In the genomic region with DNA sequence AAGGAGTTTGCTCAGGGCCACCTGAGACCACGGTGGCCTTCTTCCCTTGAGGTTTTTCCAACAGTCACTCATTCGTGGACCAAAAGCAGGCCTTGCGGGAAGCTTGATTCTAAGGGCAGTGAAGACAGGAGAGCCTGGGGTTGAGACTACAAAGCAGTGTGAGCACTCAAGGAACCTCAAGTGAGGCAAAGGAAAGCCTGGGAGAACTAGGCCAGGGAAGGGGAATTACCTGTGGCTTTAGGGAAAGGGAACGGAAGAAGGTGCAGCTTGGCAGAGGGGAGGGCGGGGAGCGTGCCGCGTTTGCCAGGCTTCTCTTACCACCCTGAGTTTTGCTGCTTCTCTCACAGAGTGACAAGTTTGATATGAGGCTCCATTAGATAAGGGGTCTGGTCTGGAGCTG, we compare ENCODE assay signal across 15 cellular contexts.
DNase-seq lines count a peak whose midpoint lies in the region; ATAC-seq and TF ChIP-seq lines count a peak whose summit lies in the region.
"Had no signal": no experiment of that assay in that cellular context is flagged by ENCODE, and none has a peak within 500 bp of the region (broad histone marks: within the 10 kb centered on the region; RNA-seq: fewer than 3 reads in every experiment).

No MANE protein-coding gene starts in this region.

- H3K27me3 Mint-ChIP-seq in activated CD8-positive, alpha-beta T cell treated with anti-CD3 and anti-CD28 coated beads for 36 hours, result no peaks in the 10 kb centered on the region
- H3K27me3 Mint-ChIP-seq in activated CD8-positive, alpha-beta T cell treated with anti-CD3 and anti-CD28 coated beads, Interleukin-2, amount 10 ng/mL, durations not matched to agents 7 days and 5 days (ENCODE audit: low read depth), result no peaks in the 10 kb centered on the region
- H3K27me3 Mint-ChIP-seq in WTC11 (ENCODE audit: low read depth) (no peaks in the 10 kb centered on the region), mesothelial cell of epicardium (ENCODE audit: low read depth) (no peaks in the 10 kb centered on the region)
- H3K27me3 Mint-ChIP-seq in stimulated activated naive B cell treated with anti-CD40 and anti-IgM and Interleukin-4, amounts not matched to agents 10 μg/mL and 1 μg/mL and 100 μg/mL, for 72 hours, result no peaks in the 10 kb centered on the region

- no peak for ATAC-seq in activated CD8-positive, alpha-beta T cell treated with anti-CD3 and anti-CD28 coated beads for 36 hours
- no peak for ATAC-seq in activated CD8-positive, alpha-beta T cell treated with anti-CD3 and anti-CD28 coated beads, Interleukin-2, amount 10 ng/mL, durations not matched to agents 7 days and 5 days
- ATAC-seq in WTC11 (no peak), GM18861 (IDR thresholded peaks at IDR 0.05; ENCODE audit: unreplicated experiment) (no peak)
- ATAC-seq in stimulated activated naive B cell treated with anti-CD40 and anti-IgM and Interleukin-4, amounts not matched to agents 10 μg/mL and 1 μg/mL and 100 μg/mL, for 72 hours (replicated peaks), result no peak
- ATAC-seq: HepG2 had no signal

- no peak for TF ChIP-seq CTCF in activated CD8-positive, alpha-beta T cell treated with anti-CD3 and anti-CD28 coated beads for 36 hours (IDR thresholded peaks at IDR 0.05)
- TF ChIP-seq CTCF in WTC11 (IDR thresholded peaks at IDR 0.05) (no peak), mesothelial cell of epicardium (IDR thresholded peaks at IDR 0.05; ENCODE audit: unreplicated experiment) (no peak)

- CTCF ChIA-PET in activated CD8-positive, alpha-beta T cell treated with anti-CD3 and anti-CD28 coated beads for 36 hours (lab: Charles Lee), result no interaction called here
- CTCF ChIA-PET in activated CD8-positive, alpha-beta T cell treated with anti-CD3 and anti-CD28 coated beads, Interleukin-2, amount 10 ng/mL, durations not matched to agents 7 days and 5 days (lab: Charles Lee), result no interaction called here
- CTCF ChIA-PET in WTC11 (lab: Charles Lee), result interaction anchor here (0.7 kb wide), 1 partner anchor 132 kb away, joined by 3 read pairs; no protein-coding TSS in a partner anchor

- H3K27ac Mint-ChIP-seq in activated CD8-positive, alpha-beta T cell treated with anti-CD3 and anti-CD28 coated beads for 36 hours, result peak overlapping the region; percentile 55
- no peak overlapping the region for H3K27ac Mint-ChIP-seq in activated CD8-positive, alpha-beta T cell treated with anti-CD3 and anti-CD28 coated beads, Interleukin-2, amount 10 ng/mL, durations not matched to agents 7 days and 5 days
- H3K27ac Mint-ChIP-seq in WTC11 (0 out of 2 replicates have a peak overlapping the region, but pooled peaks have one; percentile 42), mesothelial cell of epicardium (peak overlapping the region; percentile 87)
- peak overlapping the region; percentile 86 for H3K27ac Mint-ChIP-seq in stimulated activated naive B cell treated with anti-CD40 and anti-IgM and Interleukin-4, amounts not matched to agents 10 μg/mL and 1 μg/mL and 100 μg/mL, for 72 hours
- H3K27ac Mint-ChIP-seq: HFFc6 had no signal

- H3K4me1 Mint-ChIP-seq in activated CD8-positive, alpha-beta T cell treated with anti-CD3 and anti-CD28 coated beads for 36 hours (ENCODE audit: low read depth), result peaks cover 56% of the 10 kb centered on the region
- peaks cover 32% of the 10 kb centered on the region for H3K4me1 Mint-ChIP-seq in activated CD8-positive, alpha-beta T cell treated with anti-CD3 and anti-CD28 coated beads, Interleukin-2, amount 10 ng/mL, durations not matched to agents 7 days and 5 days (ENCODE audit: low read depth)
- H3K4me1 Mint-ChIP-seq in WTC11 (peaks cover 17% of the 10 kb centered on the region), mesothelial cell of epicardium (peaks cover 47% of the 10 kb centered on the region)
- peaks cover 11 to 20% of the 10 kb centered on the region in 2 donors for H3K4me1 Mint-ChIP-seq in stimulated activated naive B cell treated with anti-CD40 and anti-IgM and Interleukin-4, amounts not matched to agents 10 μg/mL and 1 μg/mL and 100 μg/mL, for 72 hours

- POLR2A ChIA-PET in activated CD8-positive, alpha-beta T cell treated with anti-CD3 and anti-CD28 coated beads for 36 hours (lab: Charles Lee), result interaction anchor here (0.6 to 2.7 kb wide), 5 partner anchors 23 to 124 kb away, joined by 3 to 10 read pairs (median 4); no protein-coding TSS in a partner anchor
- POLR2A ChIA-PET in activated CD8-positive, alpha-beta T cell treated with anti-CD3 and anti-CD28 coated beads, Interleukin-2, amount 10 ng/mL, durations not matched to agents 7 days and 5 days (lab: Charles Lee), result interaction anchor here (0.7 to 1.0 kb wide), 2 partner anchors 10 to 596 kb away, joined by 3 read pairs; no protein-coding TSS in a partner anchor
- POLR2A ChIA-PET in WTC11 (lab: Charles Lee), result no interaction called here

- no peaks in the 10 kb centered on the region for H3K9me3 Mint-ChIP-seq in activated CD8-positive, alpha-beta T cell treated with anti-CD3 and anti-CD28 coated beads for 36 hours
- H3K9me3 Mint-ChIP-seq in activated CD8-positive, alpha-beta T cell treated with anti-CD3 and anti-CD28 coated beads, Interleukin-2, amount 10 ng/mL, durations not matched to agents 7 days and 5 days (ENCODE audit: insufficient read depth), result no peaks in the 10 kb centered on the region
- H3K9me3 Mint-ChIP-seq in WTC11 (no peaks in the 10 kb centered on the region), mesothelial cell of epicardium (no peaks in the 10 kb centered on the region)
- no peaks in the 10 kb centered on the region for H3K9me3 Mint-ChIP-seq in stimulated activated naive B cell treated with anti-CD40 and anti-IgM and Interleukin-4, amounts not matched to agents 10 μg/mL and 1 μg/mL and 100 μg/mL, for 72 hours
- H3K9me3 Mint-ChIP-seq: HFFc6 had no signal

- intact Hi-C loops in activated CD8-positive, alpha-beta T cell treated with anti-CD3 and anti-CD28 coated beads for 36 hours (cut with micrococcal nuclease), result no loop called here

- DNase-seq in activated CD8-positive, alpha-beta T cell treated with anti-CD3 and anti-CD28 coated beads for 36 hours, result no peak
- no peak for DNase-seq in activated CD8-positive, alpha-beta T cell treated with anti-CD3 and anti-CD28 coated beads, Interleukin-2, amount 10 ng/mL, durations not matched to agents 7 days and 5 days
- DNase-seq in WTC11 (ENCODE audit: low spot score) (no peak), mesothelial cell of epicardium (ENCODE audit: low spot score in 2 of 2, unreplicated experiment in 2 of 2) (no peak), retina (no peak)
- DNase-seq in stimulated activated naive B cell treated with anti-CD40 and anti-IgM and Interleukin-4, amounts not matched to agents 10 μg/mL and 1 μg/mL and 100 μg/mL, for 72 hours, result no peak
- DNase-seq: DMS 273 treated with DMSO at 0.1 percent for 48 hours, GF-D8, HFFc6, KG1, NCI-H1436, NCI-H2029, NCI-H748 treated with DMSO at 0.1 percent for 48 hours had no signal

- peaks cover 43% of the 10 kb centered on the region for H3K36me3 Mint-ChIP-seq in activated CD8-positive, alpha-beta T cell treated with anti-CD3 and anti-CD28 coated beads for 36 hours (ENCODE audit: low read depth)
- peaks cover 39% of the 10 kb centered on the region for H3K36me3 Mint-ChIP-seq in activated CD8-positive, alpha-beta T cell treated with anti-CD3 and anti-CD28 coated beads, Interleukin-2, amount 10 ng/mL, durations not matched to agents 7 days and 5 days (ENCODE audit: low read depth)
- 0 out of 2 replicates have a peak, but pooled peaks cover 3% of the 10 kb centered on the region for H3K36me3 Mint-ChIP-seq in WTC11
- H3K36me3 Mint-ChIP-seq in mesothelial cell of epicardium, result peaks cover 39% of the 10 kb centered on the region
- H3K36me3 Mint-ChIP-seq in stimulated activated naive B cell treated with anti-CD40 and anti-IgM and Interleukin-4, amounts not matched to agents 10 μg/mL and 1 μg/mL and 100 μg/mL, for 72 hours, result peaks cover 26 to 54% of the 10 kb centered on the region in 2 donors

- no peak overlapping the region for H3K4me3 Mint-ChIP-seq in activated CD8-positive, alpha-beta T cell treated with anti-CD3 and anti-CD28 coated beads for 36 hours
- H3K4me3 Mint-ChIP-seq in activated CD8-positive, alpha-beta T cell treated with anti-CD3 and anti-CD28 coated beads, Interleukin-2, amount 10 ng/mL, durations not matched to agents 7 days and 5 days, result no peak overlapping the region
- H3K4me3 Mint-ChIP-seq in WTC11, result no peak overlapping the region
- H3K4me3 Mint-ChIP-seq in mesothelial cell of epicardium, result no peak overlapping the region
- no peak overlapping the region for H3K4me3 Mint-ChIP-seq in stimulated activated naive B cell treated with anti-CD40 and anti-IgM and Interleukin-4, amounts not matched to agents 10 μg/mL and 1 μg/mL and 100 μg/mL, for 72 hours
- H3K4me3 Mint-ChIP-seq: HFFc6 had no signal

TF ChIP-seq in WTC11, 78 proteins besides CTCF, POLR2A, EP300 and RAD21:
- no peak for TF ChIP-seq SMAD4 (CRISPR knock-in tag; IDR thresholded peaks at IDR 0.05)
- TF ChIP-seq ZNF219 (CRISPR knock-in tag; IDR thresholded peaks at IDR 0.05; ENCODE audit: borderline replicate concordance), result no peak
- TF ChIP-seq, protein P1, sequence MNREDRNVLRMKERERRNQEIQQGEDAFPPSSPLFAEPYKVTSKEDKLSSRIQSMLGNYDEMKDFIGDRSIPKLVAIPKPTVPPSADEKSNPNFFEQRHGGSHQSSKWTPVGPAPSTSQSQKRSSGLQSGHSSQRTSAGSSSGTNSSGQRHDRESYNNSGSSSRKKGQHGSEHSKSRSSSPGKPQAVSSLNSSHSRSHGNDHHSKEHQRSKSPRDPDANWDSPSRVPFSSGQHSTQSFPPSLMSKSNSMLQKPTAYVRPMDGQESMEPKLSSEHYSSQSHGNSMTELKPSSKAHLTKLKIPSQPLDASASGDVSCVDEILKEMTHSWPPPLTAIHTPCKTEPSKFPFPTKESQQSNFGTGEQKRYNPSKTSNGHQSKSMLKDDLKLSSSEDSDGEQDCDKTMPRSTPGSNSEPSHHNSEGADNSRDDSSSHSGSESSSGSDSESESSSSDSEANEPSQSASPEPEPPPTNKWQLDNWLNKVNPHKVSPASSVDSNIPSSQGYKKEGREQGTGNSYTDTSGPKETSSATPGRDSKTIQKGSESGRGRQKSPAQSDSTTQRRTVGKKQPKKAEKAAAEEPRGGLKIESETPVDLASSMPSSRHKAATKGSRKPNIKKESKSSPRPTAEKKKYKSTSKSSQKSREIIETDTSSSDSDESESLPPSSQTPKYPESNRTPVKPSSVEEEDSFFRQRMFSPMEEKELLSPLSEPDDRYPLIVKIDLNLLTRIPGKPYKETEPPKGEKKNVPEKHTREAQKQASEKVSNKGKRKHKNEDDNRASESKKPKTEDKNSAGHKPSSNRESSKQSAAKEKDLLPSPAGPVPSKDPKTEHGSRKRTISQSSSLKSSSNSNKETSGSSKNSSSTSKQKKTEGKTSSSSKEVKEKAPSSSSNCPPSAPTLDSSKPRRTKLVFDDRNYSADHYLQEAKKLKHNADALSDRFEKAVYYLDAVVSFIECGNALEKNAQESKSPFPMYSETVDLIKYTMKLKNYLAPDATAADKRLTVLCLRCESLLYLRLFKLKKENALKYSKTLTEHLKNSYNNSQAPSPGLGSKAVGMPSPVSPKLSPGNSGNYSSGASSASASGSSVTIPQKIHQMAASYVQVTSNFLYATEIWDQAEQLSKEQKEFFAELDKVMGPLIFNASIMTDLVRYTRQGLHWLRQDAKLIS (CRISPR knock-in tag; IDR thresholded peaks at IDR 0.05; ENCODE audit: borderline replicate concordance), result no peak
